ENCODE assay signal across 12 cellular contexts in genomic region chr3:150346956-150347863, GRCh38.
DNase-seq lines count a peak whose midpoint lies in the region; FAIRE-seq and TF ChIP-seq lines count a peak whose summit lies in the region.
"Had no signal": no experiment of that assay in that cellular context is flagged by ENCODE, and none has a peak within 500 bp of the region (broad histone marks: within the 10 kb centered on the region; RNA-seq: fewer than 3 reads in every experiment).

No MANE protein-coding gene starts in this region.

- BruUV-seq in mammary epithelial cell (replicated peaks; lab: Mats Ljungman, UMichigan) = TSS peak; percentile 40

- no peaks in the 10 kb centered on the region for H3K9me3 Mint-ChIP-seq in type B pancreatic cell
- H3K9me3 Mint-ChIP-seq: stimulated activated naive CD8-positive, alpha-beta T cell treated with anti-CD3 and anti-CD28 coated beads, Interleukin-15, Interleukin-2, amounts not matched to agents 100 ng/mL and 50 ng/mL, for 24 hours had no signal

- WGBS in mammary epithelial cell (ENCODE audit: low coverage, missing lambda C conversion rate) = 72% methylated on average over 10 of the region's 10 CpGs

- H3K4me1 Mint-ChIP-seq in type B pancreatic cell (ENCODE audit: unreplicated experiment) = peaks cover 63% of the 10 kb centered on the region

- H3K36me3 ChIP-seq in mammary epithelial cell (ENCODE audit: insufficient read depth, low read length) = no peaks in the 10 kb centered on the region

- FAIRE-seq in urothelium cell line (lab: Jason Lieb, UNC) = no peak

- no peak for TF ChIP-seq CTCF in mammary epithelial cell (conservative IDR thresholded peaks at IDR 0.05 in 1 of 2, IDR thresholded peaks at IDR 0.05 in 1 of 2; ENCODE audit: extremely low read depth in 1 of 2, insufficient read depth in 1 of 2, low read depth in 1 of 2, low read length in 2 of 2)
- no peak for TF ChIP-seq CTCF in type B pancreatic cell (conservative IDR thresholded peaks at IDR 0.05)

- peak overlapping the region; percentile 59 for H3K4me2 ChIP-seq in mammary epithelial cell (ENCODE audit: insufficient read depth, low read depth, low read length)

- H3K9ac ChIP-seq in mammary epithelial cell (ENCODE audit: insufficient read depth, low read length) = peak overlapping the region; percentile 43

- CTCF ChIA-PET in mammary epithelial cell (lab: Charles Lee; ENCODE audit: low non-redundant PET) = interaction anchor here (0.7 kb wide), 1 partner anchor 62 kb away, joined by 9 read pairs; no protein-coding TSS in a partner anchor

- no peaks in the 10 kb centered on the region for H3K79me2 ChIP-seq in mammary epithelial cell (ENCODE audit: insufficient read depth, low read length)

- no peaks in the 10 kb centered on the region for H3K9me3 ChIP-seq in mammary epithelial cell (replicated peaks; ENCODE audit: insufficient read depth, low read length)

- H4K20me1 ChIP-seq in mammary epithelial cell (ENCODE audit: insufficient read depth, low read length) = no peaks in the 10 kb centered on the region

- no peak overlapping the region for H3K4me3 ChIP-seq in mammary epithelial cell (replicated peaks in 1 of 3; ENCODE audit: insufficient read depth in 1 of 3, low read depth in 2 of 3, low read length in 3 of 3)

- peak overlapping the region; percentile 93 for H3K27ac ChIP-seq in mammary epithelial cell (ENCODE audit: insufficient read depth, low read depth, low read length)

- in situ Hi-C loops in mammary epithelial cell (cut with MboI; ENCODE audit: low sequenced_read_pairs in 2 of 2) = no loop called here

- peaks cover 77% of the 10 kb centered on the region for H3K4me1 ChIP-seq in mammary epithelial cell (ENCODE audit: insufficient read depth, low read length)

- peak overlapping the region; percentile 93 for H3K27ac Mint-ChIP-seq in type B pancreatic cell
- H3K27ac Mint-ChIP-seq: stimulated activated naive CD8-positive, alpha-beta T cell treated with anti-CD3 and anti-CD28 coated beads, Interleukin-15, Interleukin-2, amounts not matched to agents 100 ng/mL and 50 ng/mL, for 24 hours had no signal

- DNase-seq in LHCN-M2 (ENCODE audit: low read depth) = peak; percentile 48
- DNase-seq in mammary epithelial cell = peak; percentile 56
- peak; percentile 58 for DNase-seq in left kidney (ENCODE audit: low read depth, low spot score)
- DNase-seq in type B pancreatic cell (ENCODE audit: extremely low spot score, unreplicated experiment) = no peak
- no peak for DNase-seq in posterior cingulate gyrus
- DNase-seq in UCSD-AML1 (lab: John Stamatoyannopoulos, UW; ENCODE audit: unreplicated experiment) = no peak
- no peak for DNase-seq in urothelium cell line (ENCODE audit: low spot score)
- DNase-seq: activated CD4-positive, alpha-beta T cell treated with anti-CD3 and anti-CD28 coated beads, Interleukin-2, amount 50 U/mL, for 48 hours; glutamatergic neuron; NCI-H1930; stimulated activated CD4-positive, alpha-beta T cell treated with anti-CD3 and anti-CD28 coated beads, Interleukin-2, amount 100 ng/mL, for 24 hours had no signal

- dilution Hi-C loops in mammary epithelial cell (cut with HindIII; ENCODE audit: low sequenced_read_pairs) = no loop called here

- no peaks in the 10 kb centered on the region for H3K27me3 ChIP-seq in mammary epithelial cell (ENCODE audit: insufficient read depth, low read length)

- H3K36me3 Mint-ChIP-seq in type B pancreatic cell = no peaks in the 10 kb centered on the region

- intact Hi-C loops in mammary epithelial cell (cut with micrococcal nuclease) (loop anchor here (5.0 kb wide), 1 partner anchor 45 kb away; no protein-coding TSS in a partner anchor), posterior cingulate gyrus (cut with DNase I) (loop anchor here (5.0 kb wide), 2 partner anchors 60 to 150 kb away; partner anchors contain the start of gene TSC22D2)

- H2AFZ ChIP-seq in mammary epithelial cell (ENCODE audit: low read depth, low read length) = peak overlapping the region; percentile 68

- H3K27me3 Mint-ChIP-seq in type B pancreatic cell = no peaks in the 10 kb centered on the region

- peak overlapping the region; percentile 73 for H3K4me3 Mint-ChIP-seq in type B pancreatic cell
- H3K4me3 Mint-ChIP-seq: stimulated activated naive CD8-positive, alpha-beta T cell treated with anti-CD3 and anti-CD28 coated beads, Interleukin-15, Interleukin-2, amounts not matched to agents 100 ng/mL and 50 ng/mL, for 24 hours had no signal

Comparison
In these comparisons a context has a peak if more than half of its experiments do, and no peak if none do; other contexts are left out.
1. DNase-seq: peak in LHCN-M2 (single experiment), mammary epithelial cell (single experiment) and left kidney (single experiment); none in type B pancreatic cell (single experiment), posterior cingulate gyrus (0 of 10), UCSD-AML1 (single experiment) and urothelium cell line (single experiment).